ENCODE assay signal across 23 cellular contexts in genomic region chr1:57517587-57518397, GRCh38.
DNase-seq lines count a peak whose midpoint lies in the region; ATAC-seq and TF ChIP-seq lines count a peak whose summit lies in the region.
"Had no signal": no experiment of that assay in that cellular context is flagged by ENCODE, and none has a peak within 500 bp of the region (broad histone marks: within the 10 kb centered on the region; RNA-seq: fewer than 3 reads in every experiment).

No MANE protein-coding gene starts in this region.

- no peak overlapping the region for H3K27ac ChIP-seq in A673 (ENCODE audit: low read depth, low read length, poor library complexity, severe bottlenecking)
- no peak overlapping the region for H3K27ac ChIP-seq in H9 (ENCODE audit: insufficient read length, low read depth, low read length)
- H3K27ac ChIP-seq: A549, HL-60, Peyer's patch had no signal

- no peak overlapping the region for H2BK120ac ChIP-seq in H9 (ENCODE audit: low read depth, low read length, poor library complexity, severe bottlenecking)

- H2BK15ac ChIP-seq in H9 (ENCODE audit: low read depth, low read length): no peak overlapping the region

- H3K27me3 ChIP-seq in A673 (replicated peaks; ENCODE audit: insufficient read depth, low read depth, low read length, poor library complexity): no peaks in the 10 kb centered on the region
- H3K27me3 ChIP-seq in H9 (ENCODE audit: insufficient read depth, low read length): no peaks in the 10 kb centered on the region
- H3K27me3 ChIP-seq: BE2C, Peyer's patch had no signal

- no CpG with 5 or more reads among the region's 7 CpGs for WGBS in H9 (ENCODE audit: extremely low coverage, insufficient read length, low lambda C conversion rate)

- no peak overlapping the region for H3K4me3 ChIP-seq in A673 (ENCODE audit: low read depth, low read length, poor library complexity, severe bottlenecking)
- H3K4me3 ChIP-seq: A549, GM12878, Peyer's patch had no signal

- no peaks in the 10 kb centered on the region for H3K36me3 ChIP-seq in A673 (ENCODE audit: insufficient read depth, low read length, poor library complexity, severe bottlenecking)
- H3K36me3 ChIP-seq: BE2C, Peyer's patch had no signal

- no peaks in the 10 kb centered on the region for H3K79me2 ChIP-seq in H9 (ENCODE audit: insufficient read depth, low read length)

- H4K91ac ChIP-seq in H9 (ENCODE audit: insufficient read length, low read depth, low read length): no peak overlapping the region

- intact Hi-C loops in A673 (cut with micrococcal nuclease; ENCODE audit: unreplicated experiment): no loop called here

- BruUV-seq in A673 (replicated peaks; lab: Mats Ljungman, UMichigan): no TSS peak

- CTCF ChIA-PET in A673 (lab: Charles Lee) (no interaction called here), WTC11 (lab: Charles Lee) (interaction anchor here (1.2 to 1.3 kb wide), 2 partner anchors 12 to 94 kb away, joined by 3 read pairs; partner anchors contain the start of gene DAB1)

- H3K79me1 ChIP-seq in H9 (ENCODE audit: insufficient read depth, low read depth, low read length, poor library complexity, severe bottlenecking): no peaks in the 10 kb centered on the region

- DNase-seq in A673 (ENCODE audit: low spot score) (peak; percentile 27), H9 (no peak), NCI-H187 treated with DMSO at 0.1 percent for 48 hours (lab: John Stamatoyannopoulos, UW) (peak; percentile 29), WTC11 (ENCODE audit: low spot score) (no peak), NCI-H146 (lab: John Stamatoyannopoulos, UW) (no peak)
- DNase-seq: BE2C; Caco-2; CD4-positive, alpha-beta memory T cell; DND-41; GOT3; KG1; NCI-H1105; NCI-H2227 treated with DMSO at 0.1 percent for 48 hours; NCI-H510A; NCI-H774; Peyer's patch had no signal

- H3K14ac ChIP-seq in H9 (ENCODE audit: insufficient read depth, low read length): no peak overlapping the region

- H3K27ac Mint-ChIP-seq in H9 (peak overlapping the region; percentile 20 to 66 (median 32); a peak in 4 of 7 replicates), WTC11 (peak overlapping the region; percentile 37; the same call in 1 of the 2 replicates)
- H3K27ac Mint-ChIP-seq: CD4-positive, alpha-beta memory T cell had no signal

- no peak overlapping the region for H3K4ac ChIP-seq in H9 (ENCODE audit: low read depth, low read length)

- H3K9ac ChIP-seq in H9 (ENCODE audit: extremely low read depth, insufficient read length, low read length): no peak overlapping the region

- no peak overlapping the region for H3K56ac ChIP-seq in H9 (ENCODE audit: insufficient read length, low read depth, low read length)

- H2BK12ac ChIP-seq in H9 (ENCODE audit: insufficient read length, low read depth, low read length): no peak overlapping the region

- no peaks in the 10 kb centered on the region for H4K20me1 ChIP-seq in H9 (ENCODE audit: control insufficient read depth, insufficient read depth, insufficient read length)

- no peak overlapping the region for H2AK5ac ChIP-seq in H9 (ENCODE audit: insufficient read length, low read length)

- TF ChIP-seq POLR2A in GM18505 (IDR thresholded peaks at IDR 0.05; ENCODE audit: borderline replicate concordance, extremely low read depth, insufficient read depth, insufficient read length): no peak

- ATAC-seq in WTC11: peak; percentile 82
- ATAC-seq in GM18505 (IDR thresholded peaks at IDR 0.05; ENCODE audit: unreplicated experiment): no peak
- ATAC-seq in HG02588 (IDR thresholded peaks at IDR 0.05; ENCODE audit: unreplicated experiment): no peak
- no peak for ATAC-seq in GM21381 (IDR thresholded peaks at IDR 0.05; ENCODE audit: unreplicated experiment)
- ATAC-seq: A549, GM12878, SK-N-SH treated with all-trans-retinoic acid at 6 μM for 48 hours had no signal

- H3K4me3 Mint-ChIP-seq in H9 (no peak overlapping the region), WTC11 (no peak overlapping the region)
- H3K4me3 Mint-ChIP-seq: CD4-positive, alpha-beta memory T cell had no signal

- no peak overlapping the region for H3T11ph ChIP-seq in H9 (ENCODE audit: low read length)

- no peaks in the 10 kb centered on the region for H3K23me2 ChIP-seq in H9 (ENCODE audit: insufficient read length, low read depth, low read length, poor library complexity, severe bottlenecking)

- H3K23ac ChIP-seq in H9 (ENCODE audit: insufficient read length, low read depth, low read length): no peak overlapping the region

- no peak overlapping the region for H2AFZ ChIP-seq in H9 (ENCODE audit: low read length)

- POLR2A ChIA-PET in A673 (lab: Charles Lee; ENCODE audit: low non-redundant PET) (interaction anchor here (0.6 kb wide), 1 partner anchor 1550 kb away, joined by 6 read pairs; no protein-coding TSS in a partner anchor), WTC11 (lab: Charles Lee) (interaction anchor here (1.1 kb wide), 1 partner anchor 34 kb away, joined by 4 read pairs; no protein-coding TSS in a partner anchor)

- H3K9me3 ChIP-seq in A673 (ENCODE audit: low read depth, low read length, poor library complexity, severe bottlenecking) (no peaks in the 10 kb centered on the region), H9 (ENCODE audit: control insufficient read depth, low read depth, low read length) (no peaks in the 10 kb centered on the region)
- H3K9me3 ChIP-seq: A549, BE2C, Caco-2, Peyer's patch had no signal

- TF ChIP-seq CTCF in A673 (conservative IDR thresholded peaks at IDR 0.05; ENCODE audit: low read depth, low read length) (no peak), H9 (conservative IDR thresholded peaks at IDR 0.05) (no peak), WTC11 (IDR thresholded peaks at IDR 0.05) (no peak)

- no peak overlapping the region for H2BK20ac ChIP-seq in H9 (ENCODE audit: low read depth, low read length, poor library complexity, severe bottlenecking)

- H3K4me1 Mint-ChIP-seq in H9 (peaks cover 18 to 23% of the 10 kb centered on the region in 2 experiments), WTC11 (peaks cover 31% of the 10 kb centered on the region)
- H3K4me1 Mint-ChIP-seq: CD4-positive, alpha-beta memory T cell had no signal

- no peaks in the 10 kb centered on the region for H3K36me3 Mint-ChIP-seq in H9 (ENCODE audit: insufficient read depth in 1 of 3, low read depth in 3 of 3)
- no peaks in the 10 kb centered on the region for H3K36me3 Mint-ChIP-seq in WTC11
- H3K36me3 Mint-ChIP-seq: CD4-positive, alpha-beta memory T cell had no signal

- no peak overlapping the region for H4K8ac ChIP-seq in H9 (replicated peaks; ENCODE audit: insufficient read length, low read depth, low read length)

- no peak overlapping the region for H2BK5ac ChIP-seq in H9 (ENCODE audit: insufficient read length, low read length)

- no peaks in the 10 kb centered on the region for H3K27me3 Mint-ChIP-seq in H9 (ENCODE audit: low read depth)
- no peaks in the 10 kb centered on the region for H3K27me3 Mint-ChIP-seq in WTC11 (ENCODE audit: low read depth)

- no peak overlapping the region for H3K18ac ChIP-seq in H9 (ENCODE audit: insufficient read length, low read depth, low read length)

- H3K4me2 ChIP-seq in H9 (ENCODE audit: insufficient read depth, insufficient read length, low read length): no peak overlapping the region
- H3K4me2 ChIP-seq: A549 had no signal

- no peak overlapping the region for H4K5ac ChIP-seq in H9 (ENCODE audit: insufficient read length, low read depth, low read length)

- no peaks in the 10 kb centered on the region for H3K9me3 Mint-ChIP-seq in H9
- H3K9me3 Mint-ChIP-seq in WTC11: no peaks in the 10 kb centered on the region

- H3K4me1 ChIP-seq in A673 (ENCODE audit: insufficient read depth, low read length, poor library complexity, severe bottlenecking) (peaks cover 21% of the 10 kb centered on the region), H9 (ENCODE audit: insufficient read depth, low read length) (peaks cover 2% of the 10 kb centered on the region)
- H3K4me1 ChIP-seq: A549, BE2C, Caco-2, Peyer's patch had no signal

TF ChIP-seq in WTC11, 78 proteins besides CTCF, POLR2A, EP300 and RAD21 (continues in another document):
- TF ChIP-seq ZNF263 (CRISPR knock-in tag; IDR thresholded peaks at IDR 0.05; ENCODE audit: low read depth): no peak
- no peak for TF ChIP-seq PRDM15 (CRISPR knock-in tag; IDR thresholded peaks at IDR 0.05)
- no peak for TF ChIP-seq HMGXB4 (CRISPR knock-in tag; IDR thresholded peaks at IDR 0.05)

Comparison
In these comparisons a context has a peak if more than half of its experiments do, and no peak if none do; other contexts are left out.
1. DNase-seq: peak in A673 (single experiment) and NCI-H187 treated with DMSO at 0.1 percent for 48 hours (single experiment); none in H9 (single experiment), WTC11 (single experiment) and NCI-H146 (single experiment).